Comparison of ENCODE assay signal across 3 cellular contexts in genomic region chr16:9039208-9039607, GRCh38.
TF ChIP-seq lines count a peak whose summit lies in the region.

No MANE protein-coding gene starts in this region.

TF ChIP-seq in SK-N-SH, 30 proteins besides CTCF, POLR2A, EP300 and RAD21:
- TF ChIP-seq REST (IDR thresholded peaks at IDR 0.05; ENCODE audit: low read depth, low read length) (peak; percentile 93), RFX5 (IDR thresholded peaks at IDR 0.05; ENCODE audit: low read length) (no peak)

TF ChIP-seq in SK-N-SH treated with all-trans-retinoic acid at 6 μM for 48 hours, 23 proteins besides CTCF, POLR2A, EP300 and RAD21 (continued from another document):
- TF ChIP-seq POU6F1 (CRISPR knock-in tag; IDR thresholded peaks at IDR 0.05; ENCODE audit: borderline replicate concordance, low read depth): no peak

TF ChIP-seq in GM12878, 131 proteins besides CTCF, POLR2A, EP300 and RAD21 (continued from another document):
- TF ChIP-seq REST (IDR thresholded peaks at IDR 0.05; ENCODE audit: low read depth, low read length): peak; percentile 88
